Comparison of ENCODE assay signal across 16 cellular contexts in the genomic region with DNA sequence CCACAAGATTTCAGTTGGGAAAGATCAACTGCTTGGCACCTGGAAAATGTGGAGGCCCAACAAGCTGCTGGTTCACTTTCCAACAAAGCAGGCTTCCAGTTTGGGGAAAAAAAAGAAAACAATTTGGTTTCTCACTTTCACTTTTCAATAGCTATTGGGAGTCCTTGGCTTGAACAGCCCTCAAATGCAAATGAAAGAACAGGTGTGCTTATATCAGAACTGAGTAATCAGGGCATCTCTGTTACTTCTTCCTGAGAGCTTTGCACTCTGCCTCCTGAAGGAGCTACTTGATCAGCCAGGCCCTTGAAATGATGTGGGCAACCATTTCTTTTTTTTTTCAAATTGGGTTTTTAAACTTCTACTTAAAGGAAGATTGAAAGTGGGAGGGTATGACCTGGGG.
DNase-seq lines count a peak whose midpoint lies in the region; ATAC-seq and TF ChIP-seq lines count a peak whose summit lies in the region.
"Had no signal": no experiment of that assay in that cellular context is flagged by ENCODE, and none has a peak within 500 bp of the region (broad histone marks: within the 10 kb centered on the region; RNA-seq: fewer than 3 reads in every experiment).

No MANE protein-coding gene starts in this region.

- DNase-seq in DMS79 treated with DMSO at 0.1 percent for 48 hours (lab: John Stamatoyannopoulos, UW) (peak; percentile 85), natural killer cell (no peak), Kasumi-1 (lab: John Stamatoyannopoulos, UW) (no peak)
- no peak for DNase-seq in activated CD8-positive, alpha-beta memory T cell treated with anti-CD3 and anti-CD28 coated beads, Interleukin-2, amount 50 U/mL, for 48 hours
- DNase-seq in activated T-cell treated with anti-CD3 and anti-CD28 coated beads, Interleukin-2, amount 50 U/mL, for 72 hours, result no peak
- DNase-seq: activated CD8-positive, alpha-beta memory T cell treated with anti-CD3 and anti-CD28 coated beads, Interleukin-2, amount 10 ng/mL, durations not matched to agents 7 days and 5 days; brain microvascular endothelial cell; CD4-positive, CD25-positive, alpha-beta regulatory T cell; H9; NCI-H1436 treated with DMSO at 0.1 percent for 48 hours; NCI-H526 treated with DMSO at 0.1 percent for 48 hours had no signal

- intact Hi-C loops in natural killer cell (cut with micrococcal nuclease), result no loop called here

- H3K27ac Mint-ChIP-seq in natural killer cell, result no peak overlapping the region
- no peak overlapping the region for H3K27ac Mint-ChIP-seq in activated T-cell treated with anti-CD3 and anti-CD28 coated beads, Interleukin-2, amount 50 U/mL, for 72 hours
- H3K27ac Mint-ChIP-seq: activated CD8-positive, alpha-beta memory T cell treated with anti-CD3 and anti-CD28 coated beads, Interleukin-2, amount 10 ng/mL, durations not matched to agents 7 days and 5 days; activated naive CD4-positive, alpha-beta T cell treated with anti-CD3 and anti-CD28 coated beads, Interleukin-2, amount 50 U/mL, for 24 hours; H9; stimulated activated memory B cell treated with anti-CD40 and anti-IgM and Interleukin-4, amounts not matched to agents 10 μg/mL and 1 μg/mL and 100 μg/mL, for 72 hours had no signal

- ATAC-seq in GM19043 (IDR thresholded peaks at IDR 0.05; ENCODE audit: low read depth, unreplicated experiment) (peak; percentile 69), GM21717 (IDR thresholded peaks at IDR 0.05; ENCODE audit: unreplicated experiment) (peak; percentile 76), HG03175 (IDR thresholded peaks at IDR 0.05; ENCODE audit: unreplicated experiment) (peak; percentile 71), natural killer cell (no peak)
- ATAC-seq in activated T-cell treated with anti-CD3 and anti-CD28 coated beads, Interleukin-2, amount 50 U/mL, for 72 hours (replicated peaks in 1 of 2), result no peak
- ATAC-seq: activated CD8-positive, alpha-beta memory T cell treated with anti-CD3 and anti-CD28 coated beads, Interleukin-2, amount 10 ng/mL, durations not matched to agents 7 days and 5 days; stimulated activated memory B cell treated with anti-CD40 and anti-IgM and Interleukin-4, amounts not matched to agents 10 μg/mL and 1 μg/mL and 100 μg/mL, for 72 hours had no signal

- no peaks in the 10 kb centered on the region for H3K36me3 Mint-ChIP-seq in natural killer cell
- H3K36me3 Mint-ChIP-seq in activated T-cell treated with anti-CD3 and anti-CD28 coated beads, Interleukin-2, amount 50 U/mL, for 72 hours (ENCODE audit: insufficient read depth in 2 of 2), result no peaks in the 10 kb centered on the region
- H3K36me3 Mint-ChIP-seq: activated CD8-positive, alpha-beta memory T cell treated with anti-CD3 and anti-CD28 coated beads, Interleukin-2, amount 10 ng/mL, durations not matched to agents 7 days and 5 days; activated naive CD4-positive, alpha-beta T cell treated with anti-CD3 and anti-CD28 coated beads, Interleukin-2, amount 50 U/mL, for 24 hours; CD4-positive, CD25-positive, alpha-beta regulatory T cell; stimulated activated memory B cell treated with anti-CD40 and anti-IgM and Interleukin-4, amounts not matched to agents 10 μg/mL and 1 μg/mL and 100 μg/mL, for 72 hours had no signal

- H3K4me1 Mint-ChIP-seq in natural killer cell, result no peaks in the 10 kb centered on the region
- peaks cover 8% of the 10 kb centered on the region for H3K4me1 Mint-ChIP-seq in activated T-cell treated with anti-CD3 and anti-CD28 coated beads, Interleukin-2, amount 50 U/mL, for 72 hours (ENCODE audit: low read depth)
- H3K4me1 Mint-ChIP-seq: activated naive CD4-positive, alpha-beta T cell treated with anti-CD3 and anti-CD28 coated beads, Interleukin-2, amount 50 U/mL, for 24 hours; stimulated activated memory B cell treated with anti-CD40 and anti-IgM and Interleukin-4, amounts not matched to agents 10 μg/mL and 1 μg/mL and 100 μg/mL, for 72 hours had no signal

- no peak overlapping the region for H3K4me3 Mint-ChIP-seq in natural killer cell
- H3K4me3 Mint-ChIP-seq in activated T-cell treated with anti-CD3 and anti-CD28 coated beads, Interleukin-2, amount 50 U/mL, for 72 hours, result no peak overlapping the region
- H3K4me3 Mint-ChIP-seq: activated CD8-positive, alpha-beta memory T cell treated with anti-CD3 and anti-CD28 coated beads, Interleukin-2, amount 10 ng/mL, durations not matched to agents 7 days and 5 days; activated naive CD4-positive, alpha-beta T cell treated with anti-CD3 and anti-CD28 coated beads, Interleukin-2, amount 50 U/mL, for 24 hours; CD4-positive, CD25-positive, alpha-beta regulatory T cell; stimulated activated memory B cell treated with anti-CD40 and anti-IgM and Interleukin-4, amounts not matched to agents 10 μg/mL and 1 μg/mL and 100 μg/mL, for 72 hours had no signal

- no peak for TF ChIP-seq CTCF in natural killer cell (IDR thresholded peaks at IDR 0.05)

- H3K9me3 Mint-ChIP-seq in natural killer cell, result no peaks in the 10 kb centered on the region
- H3K9me3 Mint-ChIP-seq in activated T-cell treated with anti-CD3 and anti-CD28 coated beads, Interleukin-2, amount 50 U/mL, for 72 hours, result no peaks in the 10 kb centered on the region
- H3K9me3 Mint-ChIP-seq: activated naive CD4-positive, alpha-beta T cell treated with anti-CD3 and anti-CD28 coated beads, Interleukin-2, amount 50 U/mL, for 24 hours; H9; stimulated activated memory B cell treated with anti-CD40 and anti-IgM and Interleukin-4, amounts not matched to agents 10 μg/mL and 1 μg/mL and 100 μg/mL, for 72 hours had no signal

- H3K27me3 Mint-ChIP-seq in natural killer cell (ENCODE audit: low read depth in 2 of 2), result peaks cover 0 to 11% of the 10 kb centered on the region in 2 donors
- H3K27me3 Mint-ChIP-seq in activated T-cell treated with anti-CD3 and anti-CD28 coated beads, Interleukin-2, amount 50 U/mL, for 72 hours (ENCODE audit: low read depth), result no peaks in the 10 kb centered on the region
- H3K27me3 Mint-ChIP-seq: activated naive CD4-positive, alpha-beta T cell treated with anti-CD3 and anti-CD28 coated beads, Interleukin-2, amount 50 U/mL, for 24 hours had no signal

Comparison
In these comparisons a context has a peak if more than half of its experiments do, and no peak if none do; other contexts are left out.
1. ATAC-seq: peak in GM19043 (single experiment), GM21717 (single experiment) and HG03175 (single experiment); none in natural killer cell (0 of 3) and activated T-cell treated with anti-CD3 and anti-CD28 coated beads, Interleukin-2, amount 50 U/mL, for 72 hours (0 of 2).